1 cellular context compared by ENCODE assay signal in the genomic region with DNA sequence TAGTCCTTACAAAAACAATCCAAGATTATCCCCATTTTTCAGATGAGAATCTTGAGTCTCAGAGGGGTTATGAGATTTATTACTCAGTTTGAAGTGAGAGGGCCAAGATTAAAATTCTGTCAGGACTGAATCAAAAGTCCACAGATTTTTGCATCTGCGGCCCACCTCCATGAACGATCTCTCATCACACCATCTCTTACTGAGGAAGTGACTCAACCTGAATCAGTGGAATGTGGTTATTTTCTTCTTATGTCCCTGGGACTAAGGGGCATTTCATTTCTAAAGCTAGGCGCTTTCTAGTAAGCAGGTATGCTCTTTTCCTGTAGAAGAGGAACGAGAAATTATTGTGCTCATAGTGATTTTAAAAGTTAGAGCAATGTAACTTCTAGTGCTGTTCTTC.
TF ChIP-seq lines count a peak whose summit lies in the region.

No MANE protein-coding gene starts in this region.

TF ChIP-seq in GM23338, 12 proteins besides CTCF, POLR2A, EP300 and RAD21 (continued from another document):
- TF ChIP-seq, protein P1, sequence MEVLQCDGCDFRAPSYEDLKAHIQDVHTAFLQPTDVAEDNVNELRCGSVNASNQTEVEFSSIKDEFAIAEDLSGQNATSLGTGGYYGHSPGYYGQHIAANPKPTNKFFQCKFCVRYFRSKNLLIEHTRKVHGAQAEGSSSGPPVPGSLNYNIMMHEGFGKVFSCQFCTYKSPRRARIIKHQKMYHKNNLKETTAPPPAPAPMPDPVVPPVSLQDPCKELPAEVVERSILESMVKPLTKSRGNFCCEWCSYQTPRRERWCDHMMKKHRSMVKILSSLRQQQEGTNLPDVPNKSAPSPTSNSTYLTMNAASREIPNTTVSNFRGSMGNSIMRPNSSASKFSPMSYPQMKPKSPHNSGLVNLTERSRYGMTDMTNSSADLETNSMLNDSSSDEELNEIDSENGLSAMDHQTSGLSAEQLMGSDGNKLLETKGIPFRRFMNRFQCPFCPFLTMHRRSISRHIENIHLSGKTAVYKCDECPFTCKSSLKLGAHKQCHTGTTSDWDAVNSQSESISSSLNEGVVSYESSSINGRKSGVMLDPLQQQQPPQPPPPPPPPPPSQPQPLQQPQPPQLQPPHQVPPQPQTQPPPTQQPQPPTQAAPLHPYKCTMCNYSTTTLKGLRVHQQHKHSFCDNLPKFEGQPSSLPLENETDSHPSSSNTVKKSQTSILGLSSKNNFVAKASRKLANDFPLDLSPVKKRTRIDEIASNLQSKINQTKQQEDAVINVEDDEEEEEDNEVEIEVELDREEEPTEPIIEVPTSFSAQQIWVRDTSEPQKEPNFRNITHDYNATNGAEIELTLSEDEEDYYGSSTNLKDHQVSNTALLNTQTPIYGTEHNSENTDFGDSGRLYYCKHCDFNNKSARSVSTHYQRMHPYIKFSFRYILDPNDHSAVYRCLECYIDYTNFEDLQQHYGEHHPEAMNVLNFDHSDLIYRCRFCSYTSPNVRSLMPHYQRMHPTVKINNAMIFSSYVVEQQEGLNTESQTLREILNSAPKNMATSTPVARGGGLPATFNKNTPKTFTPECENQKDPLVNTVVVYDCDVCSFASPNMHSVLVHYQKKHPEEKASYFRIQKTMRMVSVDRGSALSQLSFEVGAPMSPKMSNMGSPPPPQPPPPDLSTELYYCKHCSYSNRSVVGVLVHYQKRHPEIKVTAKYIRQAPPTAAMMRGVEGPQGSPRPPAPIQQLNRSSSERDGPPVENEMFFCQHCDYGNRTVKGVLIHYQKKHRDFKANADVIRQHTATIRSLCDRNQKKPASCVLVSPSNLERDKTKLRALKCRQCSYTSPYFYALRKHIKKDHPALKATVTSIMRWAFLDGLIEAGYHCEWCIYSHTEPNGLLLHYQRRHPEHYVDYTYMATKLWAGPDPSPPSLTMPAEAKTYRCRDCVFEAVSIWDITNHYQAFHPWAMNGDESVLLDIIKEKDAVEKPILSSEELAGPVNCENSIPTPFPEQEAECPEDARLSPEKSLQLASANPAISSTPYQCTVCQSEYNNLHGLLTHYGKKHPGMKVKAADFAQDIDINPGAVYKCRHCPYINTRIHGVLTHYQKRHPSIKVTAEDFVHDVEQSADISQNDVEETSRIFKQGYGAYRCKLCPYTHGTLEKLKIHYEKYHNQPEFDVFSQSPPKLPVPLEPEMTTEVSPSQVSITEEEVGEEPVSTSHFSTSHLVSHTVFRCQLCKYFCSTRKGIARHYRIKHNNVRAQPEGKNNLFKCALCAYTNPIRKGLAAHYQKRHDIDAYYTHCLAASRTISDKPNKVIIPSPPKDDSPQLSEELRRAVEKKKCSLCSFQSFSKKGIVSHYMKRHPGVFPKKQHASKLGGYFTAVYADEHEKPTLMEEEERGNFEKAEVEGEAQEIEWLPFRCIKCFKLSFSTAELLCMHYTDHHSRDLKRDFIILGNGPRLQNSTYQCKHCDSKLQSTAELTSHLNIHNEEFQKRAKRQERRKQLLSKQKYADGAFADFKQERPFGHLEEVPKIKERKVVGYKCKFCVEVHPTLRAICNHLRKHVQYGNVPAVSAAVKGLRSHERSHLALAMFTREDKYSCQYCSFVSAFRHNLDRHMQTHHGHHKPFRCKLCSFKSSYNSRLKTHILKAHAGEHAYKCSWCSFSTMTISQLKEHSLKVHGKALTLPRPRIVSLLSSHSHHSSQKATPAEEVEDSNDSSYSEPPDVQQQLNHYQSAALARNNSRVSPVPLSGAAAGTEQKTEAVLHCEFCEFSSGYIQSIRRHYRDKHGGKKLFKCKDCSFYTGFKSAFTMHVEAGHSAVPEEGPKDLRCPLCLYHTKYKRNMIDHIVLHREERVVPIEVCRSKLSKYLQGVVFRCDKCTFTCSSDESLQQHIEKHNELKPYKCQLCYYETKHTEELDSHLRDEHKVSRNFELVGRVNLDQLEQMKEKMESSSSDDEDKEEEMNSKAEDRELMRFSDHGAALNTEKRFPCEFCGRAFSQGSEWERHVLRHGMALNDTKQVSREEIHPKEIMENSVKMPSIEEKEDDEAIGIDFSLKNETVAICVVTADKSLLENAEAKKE (CRISPR knock-in tag; IDR thresholded peaks at IDR 0.05): no peak
- no peak for TF ChIP-seq ZNF114 (CRISPR knock-in tag; IDR thresholded peaks at IDR 0.05)
- no peak for TF ChIP-seq EZH2 (IDR thresholded peaks at IDR 0.05; ENCODE audit: low read depth, unreplicated experiment)
- TF ChIP-seq STAT1 (IDR thresholded peaks at IDR 0.05; ENCODE audit: unreplicated experiment): no peak
- TF ChIP-seq NANOG (IDR thresholded peaks at IDR 0.05; ENCODE audit: borderline replicate concordance): no peak
